In the genomic region with DNA sequence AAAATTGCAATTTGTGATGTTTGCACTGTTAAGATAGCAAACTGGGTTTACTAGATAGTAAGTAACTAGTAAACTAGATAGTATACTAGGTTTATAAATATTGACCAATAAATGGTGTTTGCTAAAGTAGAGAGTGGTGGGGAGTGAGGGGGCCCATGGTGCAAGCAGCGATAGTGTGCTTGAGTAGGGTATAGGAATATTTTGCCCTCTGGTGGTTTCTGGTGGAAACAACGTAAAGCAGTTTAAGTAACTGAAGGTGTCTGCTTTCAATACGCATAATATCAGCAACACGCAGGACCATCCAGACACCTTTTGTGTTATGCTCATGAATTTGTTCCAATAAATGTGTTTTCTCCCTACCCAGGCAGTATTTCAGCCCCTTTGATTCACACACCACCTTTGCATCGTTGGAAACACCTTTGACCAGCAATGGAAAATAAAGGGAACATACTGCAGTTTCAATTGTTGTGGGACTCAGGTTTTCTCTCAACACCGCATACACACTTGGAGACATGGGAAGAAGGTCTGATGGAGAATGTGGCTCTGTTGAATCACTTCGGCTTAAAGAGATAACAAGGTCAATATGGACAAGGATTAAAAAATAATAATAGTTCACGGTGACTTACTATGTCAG, we compare ENCODE assay signal across 8 cellular contexts. TPM values are rescaled to one million over a fixed set of nuclear protein-coding genes. Genes with fewer than 3 reads are reported as not detected.
A peak's percentile ranks its signal among the peaks of the same experiment; 100 is the strongest.
DNase-seq lines count a peak whose midpoint lies in the region; ATAC-seq and TF ChIP-seq lines count a peak whose summit lies in the region.

No MANE protein-coding gene starts in this region.

- H3K79me2 ChIP-seq in H9 (ENCODE audit: insufficient read depth, low read length) = no peaks in the 10 kb centered on the region

- H3K27ac ChIP-seq in H9 (ENCODE audit: insufficient read length, low read depth, low read length) = no peak overlapping the region
- H3K27ac ChIP-seq in duodenal mucosa (ENCODE audit: low read depth, low read length) = no peak overlapping the region

- no peak overlapping the region for H4K8ac ChIP-seq in H9 (replicated peaks; ENCODE audit: insufficient read length, low read depth, low read length)

- H3K14ac ChIP-seq in H9 (ENCODE audit: insufficient read depth, low read length) = no peak overlapping the region

- H2BK20ac ChIP-seq in H9 (ENCODE audit: low read depth, low read length, poor library complexity, severe bottlenecking) = no peak overlapping the region

- no peak overlapping the region for H4K5ac ChIP-seq in H9 (ENCODE audit: insufficient read length, low read depth, low read length)

- no peaks in the 10 kb centered on the region for H3K23me2 ChIP-seq in H9 (ENCODE audit: insufficient read length, low read depth, low read length, poor library complexity, severe bottlenecking)

- no peak overlapping the region for H3K18ac ChIP-seq in H9 (ENCODE audit: insufficient read length, low read depth, low read length)

- no peak overlapping the region for H2BK12ac ChIP-seq in H9 (ENCODE audit: insufficient read length, low read depth, low read length)

- H2AK5ac ChIP-seq in H9 (ENCODE audit: insufficient read length, low read length) = no peak overlapping the region

- no CpG with 5 or more reads among the region's 8 CpGs for WGBS in H9 (ENCODE audit: extremely low coverage, insufficient read length, low lambda C conversion rate)

- H3K4me3 ChIP-seq in duodenal mucosa (ENCODE audit: low read depth in 1 of 2, low read length in 2 of 2) = peak overlapping the region; percentile 11 to 40

- no peak overlapping the region for H2BK120ac ChIP-seq in H9 (ENCODE audit: low read depth, low read length, poor library complexity, severe bottlenecking)

- H3K9me3 ChIP-seq in H9 (ENCODE audit: control insufficient read depth, low read depth, low read length) (no peaks in the 10 kb centered on the region), duodenal mucosa (ENCODE audit: control insufficient read depth in 1 of 2, low read length in 2 of 2) (no peaks in the 10 kb centered on the region)

- no peak overlapping the region for H3K4me3 Mint-ChIP-seq in H9
- H3K4me3 Mint-ChIP-seq in naive thymus-derived CD8-positive, alpha-beta T cell = no peak overlapping the region
- H3K4me3 Mint-ChIP-seq in stimulated activated memory B cell treated with anti-CD40 and anti-IgM and Interleukin-4, amounts not matched to agents 10 μg/mL and 1 μg/mL and 100 μg/mL, for 72 hours = no peak overlapping the region

- no peak overlapping the region for H3K23ac ChIP-seq in H9 (ENCODE audit: insufficient read length, low read depth, low read length)

- H3K27me3 Mint-ChIP-seq in H9 (ENCODE audit: low read depth) = no peaks in the 10 kb centered on the region; the same call in 1 of the 2 replicates
- H3K27me3 Mint-ChIP-seq in naive thymus-derived CD8-positive, alpha-beta T cell = no peaks in the 10 kb centered on the region
- no peaks in the 10 kb centered on the region for H3K27me3 Mint-ChIP-seq in stimulated activated memory B cell treated with anti-CD40 and anti-IgM and Interleukin-4, amounts not matched to agents 10 μg/mL and 1 μg/mL and 100 μg/mL, for 72 hours

- H4K20me1 ChIP-seq in H9 (ENCODE audit: control insufficient read depth, insufficient read depth, insufficient read length) = no peaks in the 10 kb centered on the region

- no peak overlapping the region for H2BK15ac ChIP-seq in H9 (ENCODE audit: low read depth, low read length)

- no peak overlapping the region for H3K56ac ChIP-seq in H9 (ENCODE audit: insufficient read length, low read depth, low read length)

- no peak overlapping the region for H2BK5ac ChIP-seq in H9 (ENCODE audit: insufficient read length, low read length)

- ATAC-seq in SK-N-SH treated with all-trans-retinoic acid at 6 μM for 48 hours = peak; percentile 90
- peak; percentile 86 to 89 for ATAC-seq in naive thymus-derived CD8-positive, alpha-beta T cell
- no peak for ATAC-seq in stimulated activated memory B cell treated with anti-CD40 and anti-IgM and Interleukin-4, amounts not matched to agents 10 μg/mL and 1 μg/mL and 100 μg/mL, for 72 hours

- H3K9ac ChIP-seq in H9 (ENCODE audit: extremely low read depth, insufficient read length, low read length) (no peak overlapping the region), duodenal mucosa (ENCODE audit: low read depth in 1 of 2, low read length in 2 of 2) (no peak overlapping the region)

- no peak overlapping the region for H2AFZ ChIP-seq in H9 (ENCODE audit: low read length)

- H3K36me3 ChIP-seq in duodenal mucosa (ENCODE audit: control insufficient read depth in 1 of 2, insufficient read depth in 2 of 2, low read length in 2 of 2) = no peaks in the 10 kb centered on the region

- H3K9me3 Mint-ChIP-seq in H9 = no peaks in the 10 kb centered on the region
- H3K9me3 Mint-ChIP-seq in naive thymus-derived CD8-positive, alpha-beta T cell = no peaks in the 10 kb centered on the region
- no peaks in the 10 kb centered on the region for H3K9me3 Mint-ChIP-seq in stimulated activated memory B cell treated with anti-CD40 and anti-IgM and Interleukin-4, amounts not matched to agents 10 μg/mL and 1 μg/mL and 100 μg/mL, for 72 hours

- H3K4me1 ChIP-seq in H9 (ENCODE audit: insufficient read depth, low read length) (no peaks in the 10 kb centered on the region; the same call in 1 of the 2 replicates), duodenal mucosa (ENCODE audit: control insufficient read depth in 1 of 2, insufficient read depth in 2 of 2, low read length in 2 of 2) (peaks cover 6 to 14% of the 10 kb centered on the region in 2 donors)

- no peaks in the 10 kb centered on the region for H3K36me3 Mint-ChIP-seq in H9 (ENCODE audit: insufficient read depth in 1 of 3, low read depth in 3 of 3)
- peaks cover 5 to 82% (median 25%) of the 10 kb centered on the region in 3 donors for H3K36me3 Mint-ChIP-seq in naive thymus-derived CD8-positive, alpha-beta T cell
- peaks cover 32% of the 10 kb centered on the region for H3K36me3 Mint-ChIP-seq in stimulated activated memory B cell treated with anti-CD40 and anti-IgM and Interleukin-4, amounts not matched to agents 10 μg/mL and 1 μg/mL and 100 μg/mL, for 72 hours

- CTCF ChIA-PET in GM10248 (lab: Yijun Ruan, JAX) = interaction anchor here (1.4 to 2.3 kb wide), 2 partner anchors 19 to 250 kb away, joined by 3 to 8 read pairs; no protein-coding TSS in a partner anchor

- POLR2A ChIA-PET in GM10248 (lab: Yijun Ruan, JAX) = no interaction called here
- POLR2A ChIA-PET in naive thymus-derived CD8-positive, alpha-beta T cell (lab: Charles Lee) = interaction anchor here (1.5 kb wide), 1 partner anchor 17 kb away, joined by 8 read pairs; the partner anchor contains the start of gene STAT1

- no peak overlapping the region for H3K4me2 ChIP-seq in H9 (ENCODE audit: insufficient read depth, insufficient read length, low read length)

- no peaks in the 10 kb centered on the region for H3K27me3 ChIP-seq in H9 (ENCODE audit: insufficient read depth, low read length)
- no peaks in the 10 kb centered on the region for H3K27me3 ChIP-seq in duodenal mucosa (ENCODE audit: control insufficient read depth in 1 of 2, insufficient read depth in 2 of 2, low read length in 2 of 2)

- TF ChIP-seq CTCF in GM10248 (IDR thresholded peaks at IDR 0.05; ENCODE audit: control extremely low read depth, extremely low read depth, low read depth, missing control alignments) = peak; percentile 62
- TF ChIP-seq CTCF in H9 (conservative IDR thresholded peaks at IDR 0.05) = peak; percentile 74

- no peak overlapping the region for H4K91ac ChIP-seq in H9 (ENCODE audit: insufficient read length, low read depth, low read length)

- H3K4me1 Mint-ChIP-seq in H9 = peaks cover 8 to 12% of the 10 kb centered on the region in 2 experiments
- peaks cover 10 to 38% (median 33%) of the 10 kb centered on the region in 4 donors for H3K4me1 Mint-ChIP-seq in naive thymus-derived CD8-positive, alpha-beta T cell
- peaks cover 10% of the 10 kb centered on the region for H3K4me1 Mint-ChIP-seq in stimulated activated memory B cell treated with anti-CD40 and anti-IgM and Interleukin-4, amounts not matched to agents 10 μg/mL and 1 μg/mL and 100 μg/mL, for 72 hours

- H3T11ph ChIP-seq in H9 (ENCODE audit: low read length) = no peak overlapping the region

- DNase-seq in AG08395 (ENCODE audit: low spot score) = peak; percentile 53
- DNase-seq in GM10248 (ENCODE audit: extremely low spot score) = peak; percentile 42
- no peak for DNase-seq in H9
- DNase-seq in LoVo (ENCODE audit: low spot score) = peak; percentile 32
- peak in 7 of 10 donors; percentile 29 to 63 (median 51) for DNase-seq in naive thymus-derived CD8-positive, alpha-beta T cell

- H3K4ac ChIP-seq in H9 (ENCODE audit: low read depth, low read length) = no peak overlapping the region

- no peak overlapping the region for H3K27ac Mint-ChIP-seq in H9
- peak overlapping the region; percentile 52 to 92 (median 77) for H3K27ac Mint-ChIP-seq in naive thymus-derived CD8-positive, alpha-beta T cell
- no peak overlapping the region for H3K27ac Mint-ChIP-seq in stimulated activated memory B cell treated with anti-CD40 and anti-IgM and Interleukin-4, amounts not matched to agents 10 μg/mL and 1 μg/mL and 100 μg/mL, for 72 hours

- H3K79me1 ChIP-seq in H9 (ENCODE audit: insufficient read depth, low read depth, low read length, poor library complexity, severe bottlenecking) = no peaks in the 10 kb centered on the region

TF ChIP-seq in SK-N-SH treated with all-trans-retinoic acid at 6 μM for 48 hours, 23 proteins besides CTCF, POLR2A, EP300 and RAD21 (continues in another document):
- TF ChIP-seq BACH2 (CRISPR knock-in tag; IDR thresholded peaks at IDR 0.05; ENCODE audit: borderline replicate concordance) = no peak
- no peak for TF ChIP-seq ISL1 (CRISPR knock-in tag; IDR thresholded peaks at IDR 0.05)
- no peak for TF ChIP-seq ZNF70 (CRISPR knock-in tag; IDR thresholded peaks at IDR 0.05)
- TF ChIP-seq, protein P1, sequence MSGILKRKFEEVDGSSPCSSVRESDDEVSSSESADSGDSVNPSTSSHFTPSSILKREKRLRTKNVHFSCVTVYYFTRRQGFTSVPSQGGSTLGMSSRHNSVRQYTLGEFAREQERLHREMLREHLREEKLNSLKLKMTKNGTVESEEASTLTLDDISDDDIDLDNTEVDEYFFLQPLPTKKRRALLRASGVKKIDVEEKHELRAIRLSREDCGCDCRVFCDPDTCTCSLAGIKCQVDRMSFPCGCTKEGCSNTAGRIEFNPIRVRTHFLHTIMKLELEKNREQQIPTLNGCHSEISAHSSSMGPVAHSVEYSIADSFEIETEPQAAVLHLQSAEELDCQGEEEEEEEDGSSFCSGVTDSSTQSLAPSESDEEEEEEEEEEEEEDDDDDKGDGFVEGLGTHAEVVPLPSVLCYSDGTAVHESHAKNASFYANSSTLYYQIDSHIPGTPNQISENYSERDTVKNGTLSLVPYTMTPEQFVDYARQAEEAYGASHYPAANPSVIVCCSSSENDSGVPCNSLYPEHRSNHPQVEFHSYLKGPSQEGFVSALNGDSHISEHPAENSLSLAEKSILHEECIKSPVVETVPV (CRISPR knock-in tag; IDR thresholded peaks at IDR 0.05) = no peak
- TF ChIP-seq ZNF565 (CRISPR knock-in tag; conservative IDR thresholded peaks at IDR 0.05; ENCODE audit: low read depth) = no peak
- no peak for TF ChIP-seq ZNF8 (CRISPR knock-in tag; IDR thresholded peaks at IDR 0.05)
- TF ChIP-seq SNAI2 (CRISPR knock-in tag; IDR thresholded peaks at IDR 0.05) = no peak

RNA-seq across cellular contexts. Expression of gene STAT1, which starts 16.7 kb away (rescaled TPM):
- 45.4 and 48.1 TPM in 2 replicates for total RNA-seq in H9 (2021)
- 10 to 100 TPM; 62.8 to 74.9 TPM for total RNA-seq in naive thymus-derived CD8-positive, alpha-beta T cell
- 100 to 1,000 TPM; 154 to 231 (median 217) TPM for polyA plus RNA-seq in naive thymus-derived CD8-positive, alpha-beta T cell

Comparison
In these comparisons a context has a peak if more than half of its experiments do, and no peak if none do; other contexts are left out.
1. H3K27ac Mint-ChIP-seq: peak in naive thymus-derived CD8-positive, alpha-beta T cell (10 of 10); none in H9 (0 of 3) and stimulated activated memory B cell treated with anti-CD40 and anti-IgM and Interleukin-4, amounts not matched to agents 10 μg/mL and 1 μg/mL and 100 μg/mL, for 72 hours (single experiment).